ENCODE assay signal across 12 cellular contexts in genomic region chr1:243422362-243422761, GRCh38.
A peak's percentile ranks its signal among the peaks of the same experiment; 100 is the strongest.
DNase-seq lines count a peak whose midpoint lies in the region; ATAC-seq, FAIRE-seq and TF ChIP-seq lines count a peak whose summit lies in the region.
"Had no signal": no experiment of that assay in that cellular context is flagged by ENCODE, and none has a peak within 500 bp of the region (broad histone marks: within the 10 kb centered on the region; RNA-seq: fewer than 3 reads in every experiment).

No MANE protein-coding gene starts in this region.

- peak; percentile 7 for ATAC-seq in GM19351 (IDR thresholded peaks at IDR 0.05; ENCODE audit: unreplicated experiment)
- peak; percentile 44 for ATAC-seq in left colon
- no peak for ATAC-seq in HG03025 (IDR thresholded peaks at IDR 0.05; ENCODE audit: low FRiP score, unreplicated experiment)
- ATAC-seq: HepG2 had no signal

- no peaks in the 10 kb centered on the region for H3K9me3 Mint-ChIP-seq in type B pancreatic cell
- H3K9me3 Mint-ChIP-seq: activated B cell treated with CpG ODN at 0.5 μM for 24 hours; CD8-positive, alpha-beta memory T cell; H9 had no signal

- peak; percentile 43 for FAIRE-seq in TTC549 (lab: Jason Lieb, UNC)
- FAIRE-seq: HepG2 had no signal

- intact Hi-C loops in left colon (cut with DNase I, micrococcal nuclease) = no loop called here

- H3K4me3 Mint-ChIP-seq in type B pancreatic cell = no peak overlapping the region
- H3K4me3 Mint-ChIP-seq: activated B cell treated with CpG ODN at 0.5 μM for 24 hours, H9 had no signal

- TF ChIP-seq CTCF in type B pancreatic cell (conservative IDR thresholded peaks at IDR 0.05) = no peak

- H3K4me1 Mint-ChIP-seq in type B pancreatic cell (ENCODE audit: unreplicated experiment) = peaks cover 11% of the 10 kb centered on the region

- no peaks in the 10 kb centered on the region for H3K27me3 Mint-ChIP-seq in type B pancreatic cell
- H3K27me3 Mint-ChIP-seq: activated B cell treated with CpG ODN at 0.5 μM for 24 hours; CD8-positive, alpha-beta memory T cell had no signal

- H3K27ac Mint-ChIP-seq in type B pancreatic cell = no peak overlapping the region
- H3K27ac Mint-ChIP-seq: activated B cell treated with CpG ODN at 0.5 μM for 24 hours had no signal

- H3K36me3 Mint-ChIP-seq in type B pancreatic cell = peaks cover 7% of the 10 kb centered on the region

- DNase-seq in NCI-H2171 treated with DMSO at 0.1 percent for 48 hours (lab: John Stamatoyannopoulos, UW) = peak; percentile 32
- no peak for DNase-seq in NCI-H2171 (lab: John Stamatoyannopoulos, UW)
- DNase-seq in left colon = no peak
- no peak for DNase-seq in type B pancreatic cell (ENCODE audit: extremely low spot score, unreplicated experiment)
- no peak for DNase-seq in SIG-M5 treated with dmso at 0.1 percent for 504 hours (lab: John Stamatoyannopoulos, UW; ENCODE audit: unreplicated experiment)
- DNase-seq: activated B cell treated with CpG ODN at 0.5 μM for 24 hours had no signal
